In genomic region chr6:129755787-129756186, GRCh38 we compare ENCODE assay signal across 27 cellular contexts.
"Had no signal": no experiment of that assay in that cellular context is flagged by ENCODE, and none has a peak within 500 bp of the region (broad histone marks: within the 10 kb centered on the region; RNA-seq: fewer than 3 reads in every experiment).

No MANE protein-coding gene starts in this region.

- ATAC-seq: psoas muscle; right cardiac atrium; right lobe of liver; stimulated activated effector memory CD8-positive, alpha-beta T cell treated with anti-CD3 and anti-CD28 coated beads, Interleukin-12 subunit alpha, Interleukin-12 subunit beta, amount 100 ng/mL, for 72 hours; stimulated activated naive B cell treated with anti-CD40 and anti-IgM and Interleukin-4, amounts not matched to agents 10 μg/mL and 1 μg/mL and 100 μg/mL, for 72 hours had no signal

- DNase-seq: occipital lobe; ovary; posterior cingulate gyrus; psoas muscle; right cardiac atrium; right lobe of liver; sigmoid colon; small intestine; stimulated activated CD4-positive, alpha-beta T cell treated with anti-CD3 and anti-CD28 coated beads, Interleukin-15, amount 100 ng/mL, for 24 hours; stimulated activated CD4-positive, alpha-beta T cell treated with anti-CD3 and anti-CD28 coated beads, Interleukin-2, amount 100 ng/mL, for 24 hours; stimulated activated CD4-positive, alpha-beta T cell treated with anti-CD3 and anti-CD28 coated beads, Interleukin-2, amount 100 ng/mL, for 48 hours; stimulated activated CD4-positive, alpha-beta T cell treated with anti-CD3 and anti-CD28 coated beads, Interleukin-4, amount 100 ng/mL, for 24 hours; stimulated activated naive B cell treated with anti-CD40 and anti-IgM and Interleukin-4, amounts not matched to agents 10 μg/mL and 1 μg/mL and 100 μg/mL, for 72 hours; stimulated activated naive CD4-positive, alpha-beta T cell treated with Interleukin-2 at 50 U/mL for 16 hours; stomach; thyroid gland; trophoblast cell; upper lobe of left lung had no signal

- H3K27me3 Mint-ChIP-seq: progenitor cell of endocrine pancreas; stimulated activated naive CD8-positive, alpha-beta T cell treated with anti-CD3 and anti-CD28 coated beads, Interleukin-15, Interleukin-2, amounts not matched to agents 100 ng/mL and 50 ng/mL, for 24 hours had no signal

- H3K27ac ChIP-seq: neural progenitor cell, ovary, parathyroid adenoma, psoas muscle, right lobe of liver, sigmoid colon, stomach, thoracic aorta, thyroid gland, tibial nerve, upper lobe of left lung, vagina had no signal

- H3K27ac Mint-ChIP-seq: nephron; neural progenitor cell; progenitor cell of endocrine pancreas; stimulated activated effector memory CD8-positive, alpha-beta T cell treated with anti-CD3 and anti-CD28 coated beads, Interleukin-12 subunit alpha, Interleukin-12 subunit beta, amount 100 ng/mL, for 72 hours; stimulated activated naive B cell treated with anti-CD40 and anti-IgM and Interleukin-4, amounts not matched to agents 10 μg/mL and 1 μg/mL and 100 μg/mL, for 72 hours; stimulated activated naive CD8-positive, alpha-beta T cell treated with anti-CD3 and anti-CD28 coated beads, Interleukin-15, Interleukin-2, amounts not matched to agents 100 ng/mL and 50 ng/mL, for 24 hours had no signal

- H3K4me1 ChIP-seq: neural progenitor cell, parathyroid adenoma, right lobe of liver, thyroid gland had no signal

- H3K4me3 ChIP-seq: neural progenitor cell, ovary, psoas muscle, right lobe of liver, sigmoid colon, stomach, thoracic aorta, thyroid gland, tibial nerve, upper lobe of left lung, vagina had no signal

- H3K4me3 Mint-ChIP-seq: nephron; neural progenitor cell; stimulated activated effector memory CD8-positive, alpha-beta T cell treated with anti-CD3 and anti-CD28 coated beads, Interleukin-12 subunit alpha, Interleukin-12 subunit beta, amount 100 ng/mL, for 72 hours; stimulated activated naive B cell treated with anti-CD40 and anti-IgM and Interleukin-4, amounts not matched to agents 10 μg/mL and 1 μg/mL and 100 μg/mL, for 72 hours; stimulated activated naive CD8-positive, alpha-beta T cell treated with anti-CD3 and anti-CD28 coated beads, Interleukin-15, Interleukin-2, amounts not matched to agents 100 ng/mL and 50 ng/mL, for 24 hours had no signal

- H3K36me3 Mint-ChIP-seq: neural progenitor cell; stimulated activated effector memory CD8-positive, alpha-beta T cell treated with anti-CD3 and anti-CD28 coated beads, Interleukin-12 subunit alpha, Interleukin-12 subunit beta, amount 100 ng/mL, for 72 hours; stimulated activated naive B cell treated with anti-CD40 and anti-IgM and Interleukin-4, amounts not matched to agents 10 μg/mL and 1 μg/mL and 100 μg/mL, for 72 hours had no signal

- H3K27me3 ChIP-seq: neural progenitor cell, ovary, right lobe of liver, sigmoid colon, stomach, thyroid gland, tibial nerve, upper lobe of left lung, vagina had no signal

- H3K4me1 Mint-ChIP-seq: neural progenitor cell had no signal

- H3K9me3 Mint-ChIP-seq: nephron; neural progenitor cell; stimulated activated effector memory CD8-positive, alpha-beta T cell treated with anti-CD3 and anti-CD28 coated beads, Interleukin-12 subunit alpha, Interleukin-12 subunit beta, amount 100 ng/mL, for 72 hours; stimulated activated naive B cell treated with anti-CD40 and anti-IgM and Interleukin-4, amounts not matched to agents 10 μg/mL and 1 μg/mL and 100 μg/mL, for 72 hours; stimulated activated naive CD8-positive, alpha-beta T cell treated with anti-CD3 and anti-CD28 coated beads, Interleukin-15, Interleukin-2, amounts not matched to agents 100 ng/mL and 50 ng/mL, for 24 hours had no signal
